In the genomic region with DNA sequence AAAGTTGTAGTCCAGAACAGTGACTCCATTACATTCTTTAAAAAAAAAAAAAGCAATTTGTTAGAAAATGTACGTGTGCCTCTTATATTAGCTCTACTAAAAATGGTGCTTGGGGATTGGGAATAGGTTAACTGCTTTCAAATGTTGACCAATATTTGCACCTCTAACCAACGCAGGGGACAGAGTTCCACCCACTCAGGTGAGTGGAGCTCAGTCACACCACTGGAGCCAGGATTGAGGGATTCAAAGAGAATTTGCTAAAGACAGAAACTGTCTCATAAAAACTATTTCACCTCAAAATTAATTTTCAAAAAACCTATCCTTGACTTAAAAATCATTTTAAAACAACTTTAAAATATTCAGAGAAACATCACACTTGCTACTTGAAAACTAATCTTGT, we compare ENCODE assay signal across 1 cellular context.
TF ChIP-seq lines count a peak whose summit lies in the region.

No MANE protein-coding gene starts in this region.

TF ChIP-seq in IMR-90, 13 proteins besides CTCF, POLR2A, EP300 and RAD21:
- no peak for TF ChIP-seq RFX5 (IDR thresholded peaks at IDR 0.05; ENCODE audit: low read depth, low read length)
- TF ChIP-seq MXI1 (IDR thresholded peaks at IDR 0.05; ENCODE audit: borderline replicate concordance, low read depth, low read length), result no peak
- no peak for TF ChIP-seq CEBPB (IDR thresholded peaks at IDR 0.05; ENCODE audit: low read depth, low read length)
- TF ChIP-seq SMC3 (IDR thresholded peaks at IDR 0.05; ENCODE audit: low read depth, low read length), result no peak
- no peak for TF ChIP-seq NFE2L2 (IDR thresholded peaks at IDR 0.05; ENCODE audit: low read depth, low read length)
- no peak for TF ChIP-seq CHD1 (IDR thresholded peaks at IDR 0.05; ENCODE audit: low read depth, low read length)
- no peak for TF ChIP-seq USF2 (IDR thresholded peaks at IDR 0.05; ENCODE audit: low read depth, low read length)
- TF ChIP-seq MAZ (IDR thresholded peaks at IDR 0.05; ENCODE audit: borderline replicate concordance, low read depth, low read length), result no peak
- no peak for TF ChIP-seq MAFK (IDR thresholded peaks at IDR 0.05; ENCODE audit: low read depth, low read length)
